ENCODE assay signal across 23 cellular contexts in the genomic region with DNA sequence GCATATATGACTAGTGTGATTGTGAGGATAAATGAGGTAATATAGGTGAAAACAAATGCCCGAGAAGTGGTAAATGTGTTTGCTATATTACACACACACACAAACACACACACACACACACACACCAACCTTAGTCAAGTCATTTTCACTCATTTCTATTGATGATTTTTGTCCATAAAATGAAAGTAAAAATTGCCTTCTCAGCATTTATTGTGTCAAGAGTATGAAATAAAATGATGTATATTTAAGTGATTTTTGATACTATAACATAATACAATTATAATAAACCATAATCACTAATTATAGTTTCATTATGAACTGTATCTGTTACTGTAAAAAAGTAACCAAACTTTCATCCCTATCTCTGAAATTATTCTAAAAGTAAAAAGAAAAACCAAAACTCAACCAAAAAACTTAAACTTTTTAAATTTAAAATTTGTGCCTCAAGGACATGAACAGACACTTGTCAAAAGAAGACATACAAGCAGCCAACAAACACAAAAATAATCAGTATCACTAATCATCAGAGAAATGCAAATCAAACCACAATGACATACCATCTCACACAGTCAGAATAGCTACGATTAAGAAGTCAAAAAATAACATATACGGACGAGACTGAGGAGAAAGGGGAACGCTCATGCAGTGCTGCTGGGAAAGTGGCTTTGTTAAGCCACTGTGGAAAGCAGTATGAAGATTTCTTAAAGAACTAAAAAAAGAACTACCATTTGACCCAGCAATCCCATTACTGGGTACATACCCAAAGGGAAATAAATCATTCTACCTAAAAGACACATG.
"Had no signal": no experiment of that assay in that cellular context is flagged by ENCODE, and none has a peak within 500 bp of the region (broad histone marks: within the 10 kb centered on the region; RNA-seq: fewer than 3 reads in every experiment).

No MANE protein-coding gene starts in this region.

- ATAC-seq: activated CD4-positive, alpha-beta T cell treated with anti-CD3 and anti-CD28 coated beads for 36 hours; activated T-cell treated with anti-CD3 and anti-CD28 coated beads, Interleukin-2, amount 50 U/mL, for 4 hours; esophagus mucosa; gastrocnemius medialis; natural killer cell treated with Interleukin-12 subunit alpha and Interleukin-12 subunit beta and Interleukin-15 and Interleukin-18, amount 100 ng/mL, for 72 hours; WTC11 had no signal

- H3K4me3 ChIP-seq: gastrocnemius medialis, left ventricle myocardium inferior, prostate gland, tibial artery had no signal

- H3K27ac ChIP-seq: gastrocnemius medialis, left ventricle myocardium inferior, prostate gland, tibial artery had no signal

- H3K4me1 ChIP-seq: gastrocnemius medialis, left ventricle myocardium inferior, prostate gland, tibial artery had no signal

- H3K27me3 ChIP-seq: gastrocnemius medialis, tibial artery had no signal

- DNase-seq: activated CD4-positive, alpha-beta T cell treated with anti-CD3 and anti-CD28 coated beads for 36 hours; activated CD4-positive, alpha-beta T cell treated with anti-CD3 and anti-CD28 coated beads, Interleukin-2, amount 50 U/mL, for 4 hours; activated CD8-positive, alpha-beta memory T cell treated with anti-CD3 and anti-CD28 coated beads for 24 hours; activated CD8-positive, alpha-beta memory T cell treated with anti-CD3 and anti-CD28 coated beads, Interleukin-2, amount 50 U/mL, for 48 hours; activated naive CD4-positive, alpha-beta T cell treated with Interleukin-2 at 50 U/mL for 16 hours; activated naive CD8-positive, alpha-beta T cell treated with anti-CD3 and anti-CD28 coated beads for 36 hours; activated T-cell treated with anti-CD3 and anti-CD28 coated beads, Interleukin-2, amount 50 U/mL, for 4 hours; amniotic stem cell; caudate nucleus; effector memory CD4-positive, alpha-beta T cell; gastrocnemius medialis; hippocampal formation; left ventricle myocardium inferior; mammary epithelial cell; stimulated activated CD4-positive, alpha-beta T cell treated with anti-CD3 and anti-CD28 coated beads, Interleukin-1b, Interleukin-23, amount 100 ng/mL, for 48 hours; substantia nigra; T-helper 9 cell; tibial artery had no signal

- FAIRE-seq: endothelial cell of umbilical vein had no signal

- H3K36me3 ChIP-seq: gastrocnemius medialis, left ventricle myocardium inferior, prostate gland, tibial artery had no signal

- H3K9me3 ChIP-seq: gastrocnemius medialis, prostate gland, tibial artery had no signal
